In genomic region chr13:73718248-73718647, GRCh38 we compare ENCODE assay signal across 15 cellular contexts.
"Had no signal": no experiment of that assay in that cellular context is flagged by ENCODE, and none has a peak within 500 bp of the region (broad histone marks: within the 10 kb centered on the region; RNA-seq: fewer than 3 reads in every experiment).

No MANE protein-coding gene starts in this region.

- H3K4me3 ChIP-seq: ascending aorta, left lung, stomach, testis had no signal

- H3K4me3 Mint-ChIP-seq: activated CD4-positive, alpha-beta memory T cell treated with anti-CD3 and anti-CD28 coated beads, Interleukin-2, amount 10 ng/mL, durations not matched to agents 7 days and 5 days; activated naive CD8-positive, alpha-beta T cell treated with anti-CD3 and anti-CD28 coated beads, Interleukin-2, amount 50 U/mL, for 24 hours had no signal

- H3K9me3 ChIP-seq: ascending aorta, left lung, stomach, testis had no signal

- H3K4me1 ChIP-seq: testis had no signal

- H3K27me3 Mint-ChIP-seq: activated naive CD8-positive, alpha-beta T cell treated with anti-CD3 and anti-CD28 coated beads, Interleukin-2, amount 50 U/mL, for 24 hours had no signal

- DNase-seq: activated CD4-positive, alpha-beta memory T cell treated with anti-CD3 and anti-CD28 coated beads, Interleukin-2, amount 10 ng/mL, durations not matched to agents 7 days and 5 days; activated gamma-delta T cell treated with Interleukin-2 at 50 U/mL for 16 hours; activated naive CD8-positive, alpha-beta T cell treated with anti-CD3 and anti-CD28 coated beads, Interleukin-2, amount 50 U/mL, for 24 hours; activated T-cell treated with anti-CD3 and anti-CD28 coated beads, Interleukin-2, amount 50 U/mL, for 48 hours; left lung; posterior cingulate gyrus; retina; stimulated activated CD4-positive, alpha-beta T cell treated with anti-CD3 and anti-CD28 coated beads, Interleukin-12 subunit alpha, Interleukin-12 subunit beta, amount 100 ng/mL, for 4 hours; stimulated activated CD4-positive, alpha-beta T cell treated with anti-CD3 and anti-CD28 coated beads, Interleukin-2, amount 100 ng/mL, for 24 hours; stomach; SW 1271; T1000; testis had no signal

- H3K27me3 ChIP-seq: ascending aorta, left lung, stomach, testis had no signal

- H3K27ac ChIP-seq: ascending aorta, left lung, testis, VCaP had no signal

- H3K27ac Mint-ChIP-seq: activated CD4-positive, alpha-beta memory T cell treated with anti-CD3 and anti-CD28 coated beads, Interleukin-2, amount 10 ng/mL, durations not matched to agents 7 days and 5 days; activated naive CD8-positive, alpha-beta T cell treated with anti-CD3 and anti-CD28 coated beads, Interleukin-2, amount 50 U/mL, for 24 hours had no signal

- H3K36me3 ChIP-seq: left lung had no signal

- H3K9me3 Mint-ChIP-seq: activated CD4-positive, alpha-beta memory T cell treated with anti-CD3 and anti-CD28 coated beads, Interleukin-2, amount 10 ng/mL, durations not matched to agents 7 days and 5 days; activated naive CD8-positive, alpha-beta T cell treated with anti-CD3 and anti-CD28 coated beads, Interleukin-2, amount 50 U/mL, for 24 hours had no signal
